In the genomic region with DNA sequence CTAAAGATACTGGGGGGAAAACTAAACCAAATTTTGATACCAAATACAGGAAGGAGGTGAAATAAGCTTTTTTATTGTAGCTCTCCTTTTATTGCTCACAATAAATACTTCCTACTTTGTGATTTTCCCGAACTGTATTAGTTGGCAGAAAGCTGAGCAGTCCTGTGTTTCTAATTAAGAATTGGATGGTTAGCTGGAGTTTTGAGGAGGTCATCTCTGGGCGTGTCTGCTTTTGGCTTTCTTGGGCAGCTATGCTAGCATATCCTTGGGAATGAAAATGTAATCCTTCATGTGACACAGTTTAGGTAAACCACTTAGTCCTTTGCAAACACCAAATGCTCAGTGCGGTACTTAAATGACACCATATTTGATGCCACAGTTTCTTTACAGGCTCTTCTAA, we compare ENCODE assay signal across 21 cellular contexts.
A peak's percentile ranks its signal among the peaks of the same experiment; 100 is the strongest.
DNase-seq lines count a peak whose midpoint lies in the region; ATAC-seq and TF ChIP-seq lines count a peak whose summit lies in the region.
"Had no signal": no experiment of that assay in that cellular context is flagged by ENCODE, and none has a peak within 500 bp of the region (broad histone marks: within the 10 kb centered on the region; RNA-seq: fewer than 3 reads in every experiment).

No MANE protein-coding gene starts in this region.

- H3K4me3 ChIP-seq in Caco-2 (ENCODE audit: low read depth, low read length): no peak overlapping the region
- no peak overlapping the region for H3K4me3 ChIP-seq in fibroblast of the aortic adventitia (ENCODE audit: low read depth, low read length)
- H3K4me3 ChIP-seq in testis: no peak overlapping the region
- H3K4me3 ChIP-seq: gastroesophageal sphincter, Peyer's patch, smooth muscle cell, tibial artery had no signal

- H3K27me3 ChIP-seq in Caco-2 (replicated peaks; ENCODE audit: control insufficient read depth, insufficient read depth, low read length) (no peaks in the 10 kb centered on the region), testis (no peaks in the 10 kb centered on the region)
- H3K27me3 ChIP-seq: gastroesophageal sphincter, Peyer's patch, tibial artery had no signal

- no peaks in the 10 kb centered on the region for H3K9me3 Mint-ChIP-seq in Caco-2 (ENCODE audit: unreplicated experiment)
- H3K9me3 Mint-ChIP-seq: activated B cell treated with CpG ODN at 0.5 μM for 24 hours; activated CD4-positive, alpha-beta memory T cell treated with anti-CD3 and anti-CD28 coated beads, Interleukin-2, amount 10 ng/mL, durations not matched to agents 7 days and 5 days; CD4-positive, CD25-positive, alpha-beta regulatory T cell; naive thymus-derived CD8-positive, alpha-beta T cell; T-helper 2 cell treated with Interferon-gamma antibody and Interleukin-4, amounts not matched to agents 5 μg/mL and 100 μg/mL, for 36 hours had no signal

- no peak overlapping the region for H3K4me3 Mint-ChIP-seq in Caco-2 (ENCODE audit: unreplicated experiment)
- H3K4me3 Mint-ChIP-seq: activated B cell treated with CpG ODN at 0.5 μM for 24 hours; activated CD4-positive, alpha-beta memory T cell treated with anti-CD3 and anti-CD28 coated beads, Interleukin-2, amount 10 ng/mL, durations not matched to agents 7 days and 5 days; CD4-positive, CD25-positive, alpha-beta regulatory T cell; naive thymus-derived CD8-positive, alpha-beta T cell; T-helper 2 cell treated with Interferon-gamma antibody and Interleukin-4, amounts not matched to agents 5 μg/mL and 100 μg/mL, for 36 hours had no signal

- intact Hi-C loops in Caco-2 (cut with micrococcal nuclease; ENCODE audit: unreplicated experiment) (no loop called here), testis (cut with DNase I; ENCODE audit: low total_unique reads) (no loop called here)

- DNase-seq in Caco-2: no peak
- peak; percentile 95 for DNase-seq in fibroblast of the aortic adventitia (ENCODE audit: low read depth)
- peak; percentile 80 for DNase-seq in stromal cell of bone marrow (ENCODE audit: low read depth)
- no peak for DNase-seq in testis
- no peak for DNase-seq in 8988T
- no peak for DNase-seq in Ammon's horn (ENCODE audit: low spot score)
- DNase-seq: activated B cell treated with CpG ODN at 0.5 μM for 24 hours; activated CD4-positive, alpha-beta memory T cell treated with anti-CD3 and anti-CD28 coated beads, Interleukin-2, amount 10 ng/mL, durations not matched to agents 7 days and 5 days; activated T-cell treated with anti-CD3 and anti-CD28 coated beads for 4 hours; anterior cingulate cortex; CD4-positive, CD25-positive, alpha-beta regulatory T cell; naive thymus-derived CD8-positive, alpha-beta T cell; Peyer's patch; stimulated activated CD4-positive, alpha-beta T cell treated with anti-CD3 and anti-CD28 coated beads, Interleukin-2, amount 100 ng/mL, for 48 hours; stimulated activated naive CD4-positive, alpha-beta T cell treated with Interleukin-2 at 50 U/mL for 16 hours; tibial artery had no signal

- TF ChIP-seq POLR2A in testis (IDR thresholded peaks at IDR 0.05): no peak

- TF ChIP-seq CTCF in Caco-2 (IDR thresholded peaks at IDR 0.05; ENCODE audit: insufficient read depth in 1 of 2, low read depth in 1 of 2, low read length in 1 of 2, severe bottlenecking in 1 of 2, unreplicated experiment in 1 of 2) (no peak), fibroblast of the aortic adventitia (IDR thresholded peaks at IDR 0.05; ENCODE audit: insufficient read depth, low read length) (no peak), testis (IDR thresholded peaks at IDR 0.05) (no peak)

- peak overlapping the region; percentile 19 for H3K27ac Mint-ChIP-seq in Caco-2 (ENCODE audit: unreplicated experiment)
- H3K27ac Mint-ChIP-seq: activated B cell treated with CpG ODN at 0.5 μM for 24 hours; activated CD4-positive, alpha-beta memory T cell treated with anti-CD3 and anti-CD28 coated beads, Interleukin-2, amount 10 ng/mL, durations not matched to agents 7 days and 5 days; naive thymus-derived CD8-positive, alpha-beta T cell; progenitor cell of endocrine pancreas; T-helper 2 cell treated with Interferon-gamma antibody and Interleukin-4, amounts not matched to agents 5 μg/mL and 100 μg/mL, for 36 hours had no signal

- H3K4me1 ChIP-seq in Caco-2: no peaks in the 10 kb centered on the region; the same call in 1 of the 2 replicates
- H3K4me1 ChIP-seq in testis: peaks cover 11% of the 10 kb centered on the region
- H3K4me1 ChIP-seq: Peyer's patch had no signal

- POLR2A ChIA-PET in Caco-2 (lab: Charles Lee): no interaction called here

- H3K4me1 Mint-ChIP-seq in Caco-2 (ENCODE audit: low read depth, unreplicated experiment): peaks cover 19% of the 10 kb centered on the region
- H3K4me1 Mint-ChIP-seq: activated B cell treated with CpG ODN at 0.5 μM for 24 hours; activated CD4-positive, alpha-beta memory T cell treated with anti-CD3 and anti-CD28 coated beads, Interleukin-2, amount 10 ng/mL, durations not matched to agents 7 days and 5 days; naive thymus-derived CD8-positive, alpha-beta T cell had no signal

- peak; percentile 69 for ATAC-seq in SK-N-SH treated with all-trans-retinoic acid at 6 μM for 48 hours
- ATAC-seq: gastroesophageal sphincter; naive thymus-derived CD8-positive, alpha-beta T cell had no signal

- 65 to 71% methylated on average over 3 of the region's 3 CpGs for WGBS in testis, 2 donors

- CTCF ChIA-PET in Caco-2 (lab: Charles Lee): interaction anchor here (1.2 kb wide), 1 partner anchor 41 kb away, joined by 6 read pairs; no protein-coding TSS in a partner anchor

- no peaks in the 10 kb centered on the region for H3K27me3 Mint-ChIP-seq in Caco-2 (ENCODE audit: insufficient read depth, unreplicated experiment)
- H3K27me3 Mint-ChIP-seq: activated B cell treated with CpG ODN at 0.5 μM for 24 hours; activated CD4-positive, alpha-beta memory T cell treated with anti-CD3 and anti-CD28 coated beads, Interleukin-2, amount 10 ng/mL, durations not matched to agents 7 days and 5 days; CD4-positive, CD25-positive, alpha-beta regulatory T cell; naive thymus-derived CD8-positive, alpha-beta T cell; progenitor cell of endocrine pancreas had no signal

- H3K36me3 Mint-ChIP-seq in Caco-2 (ENCODE audit: insufficient read depth, unreplicated experiment): peaks cover 56% of the 10 kb centered on the region
- H3K36me3 Mint-ChIP-seq: CD4-positive, CD25-positive, alpha-beta regulatory T cell had no signal

- no TSS peak for BruUV-seq in Caco-2 (replicated peaks; lab: Mats Ljungman, UMichigan)

- no peaks in the 10 kb centered on the region for H3K36me3 ChIP-seq in Caco-2 (ENCODE audit: control insufficient read depth, insufficient read depth, low read length)
- H3K36me3 ChIP-seq in testis (ENCODE audit: low read depth, missing control alignments): no peaks in the 10 kb centered on the region
- H3K36me3 ChIP-seq: Peyer's patch had no signal

- H3K9me3 ChIP-seq in Caco-2 (no peaks in the 10 kb centered on the region), testis (no peaks in the 10 kb centered on the region)
- H3K9me3 ChIP-seq: gastroesophageal sphincter, Peyer's patch, tibial artery had no signal

- H3K27ac ChIP-seq in testis: no peak overlapping the region
- H3K27ac ChIP-seq: gastroesophageal sphincter, Peyer's patch, tibial artery had no signal

TF ChIP-seq in SK-N-SH treated with all-trans-retinoic acid at 6 μM for 48 hours, 23 proteins besides CTCF, POLR2A, EP300 and RAD21:
- TF ChIP-seq OSR1 (CRISPR knock-in tag; IDR thresholded peaks at IDR 0.05) (no peak), CSDC2 (CRISPR knock-in tag; IDR thresholded peaks at IDR 0.05) (no peak), ZNF565 (CRISPR knock-in tag; conservative IDR thresholded peaks at IDR 0.05; ENCODE audit: low read depth) (no peak)

Comparison
In these comparisons a context has a peak if more than half of its experiments do, and no peak if none do; other contexts are left out.
1. DNase-seq: peak in fibroblast of the aortic adventitia (single experiment) and stromal cell of bone marrow (single experiment); none in Caco-2 (0 of 2), testis (single experiment), 8988T (single experiment) and Ammon's horn (single experiment).